In genomic region chr2:59997371-59997770, GRCh38 we compare ENCODE assay signal across 25 cellular contexts.
"Had no signal": no experiment of that assay in that cellular context is flagged by ENCODE, and none has a peak within 500 bp of the region (broad histone marks: within the 10 kb centered on the region; RNA-seq: fewer than 3 reads in every experiment).

No MANE protein-coding gene starts in this region.

- H3K4me1 ChIP-seq: colonic mucosa, gastrocnemius medialis, heart right ventricle, left lung, lower lobe of right lung had no signal

- H3K9me3 Mint-ChIP-seq: dendritic cell treated with granulocyte-macrophage colony-stimulating factor and Interleukin-4, amounts not matched to agents 40 ng/mL and 50 ng/mL, for 4 days; endodermal cell; mesothelial cell of epicardium had no signal

- H3K36me3 Mint-ChIP-seq: mesothelial cell of epicardium had no signal

- DNase-seq: colonic mucosa; cortex of kidney; effector CD8-positive, alpha-beta T cell; effector memory CD8-positive, alpha-beta T cell; endodermal cell; erythroblast; esophagus squamous epithelium; foreskin fibroblast; foreskin melanocyte; gastrocnemius medialis; glutamatergic neuron; heart right ventricle; hippocampal formation; left cardiac atrium; left lung; left ventricle myocardium superior; lower lobe of right lung; mesenchymal stem cell; mucosa of descending colon had no signal

- H3K27ac Mint-ChIP-seq: dendritic cell treated with granulocyte-macrophage colony-stimulating factor and Interleukin-4, amounts not matched to agents 40 ng/mL and 50 ng/mL, for 4 days; effector memory CD8-positive, alpha-beta T cell; endodermal cell; mesothelial cell of epicardium had no signal

- H3K4me3 Mint-ChIP-seq: dendritic cell treated with granulocyte-macrophage colony-stimulating factor and Interleukin-4, amounts not matched to agents 40 ng/mL and 50 ng/mL, for 4 days; effector memory CD8-positive, alpha-beta T cell; endodermal cell; mesothelial cell of epicardium had no signal

- H3K27me3 ChIP-seq: colonic mucosa, esophagus squamous epithelium, gastrocnemius medialis, heart right ventricle, left lung had no signal

- H3K27ac ChIP-seq: colonic mucosa, epithelial cell of prostate, esophagus squamous epithelium, gastrocnemius medialis, heart right ventricle, left lung, lower lobe of right lung had no signal

- H3K4me3 ChIP-seq: colonic mucosa, esophagus squamous epithelium, gastrocnemius medialis, heart right ventricle, left lung, lower lobe of right lung, mucosa of descending colon had no signal

- FAIRE-seq: endometrium, islet of Langerhans, keratinocyte had no signal

- H3K36me3 ChIP-seq: colonic mucosa, esophagus squamous epithelium, gastrocnemius medialis, heart right ventricle, left lung, lower lobe of right lung had no signal

- H3K9me3 ChIP-seq: colonic mucosa, esophagus squamous epithelium, gastrocnemius medialis, heart right ventricle, left lung, lower lobe of right lung, mucosa of descending colon had no signal

- H3K27me3 Mint-ChIP-seq: dendritic cell treated with granulocyte-macrophage colony-stimulating factor and Interleukin-4, amounts not matched to agents 40 ng/mL and 50 ng/mL, for 4 days; effector memory CD8-positive, alpha-beta T cell had no signal
